13 cellular contexts compared by ENCODE assay signal in genomic region chr21:31351438-31351837, GRCh38. TPM values are rescaled to one million over a fixed set of nuclear protein-coding genes. Genes with fewer than 3 reads are reported as not detected.
DNase-seq lines count a peak whose midpoint lies in the region; ATAC-seq and TF ChIP-seq lines count a peak whose summit lies in the region.
"Had no signal": no experiment of that assay in that cellular context is flagged by ENCODE, and none has a peak within 500 bp of the region (broad histone marks: within the 10 kb centered on the region; RNA-seq: fewer than 3 reads in every experiment).

No MANE protein-coding gene starts in this region.

- intact Hi-C loops in HCT116 (cut with micrococcal nuclease) = loop anchor here (2.0 to 5.0 kb wide), 2 partner anchors 69 to 157 kb away; no protein-coding TSS in a partner anchor

- RAD21 ChIA-PET in HCT116 (lab: Charles Lee; ENCODE audit: low non-redundant PET in 1 of 2, low total read pairs in 2 of 2, uncharacterized antibody in 2 of 2, unreplicated experiment in 2 of 2) = no interaction called here

- no peaks in the 10 kb centered on the region for H3K36me3 Mint-ChIP-seq in immature natural killer cell

- peak overlapping the region; percentile 64 for H3K4me2 ChIP-seq in HCT116 (ENCODE audit: low read length)

- CTCF ChIA-PET in HCT116 (lab: Charles Lee) = no interaction called here

- H3K27me3 Mint-ChIP-seq in immature natural killer cell (ENCODE audit: low read depth in 3 of 3) = peaks cover 0 to 4% (median 3%) of the 10 kb centered on the region in 3 donors
- H3K27me3 Mint-ChIP-seq: naive thymus-derived CD8-positive, alpha-beta T cell had no signal

- peaks cover 0 to 3% (median 0%) of the 10 kb centered on the region in 6 donors for H3K9me3 Mint-ChIP-seq in immature natural killer cell

- H4K20me1 ChIP-seq in HCT116 (ENCODE audit: insufficient read depth) = no peaks in the 10 kb centered on the region

- POLR2A ChIA-PET in HCT116 (lab: Charles Lee) = no interaction called here

- H3K4me1 Mint-ChIP-seq in immature natural killer cell = peaks cover 28 to 41% of the 10 kb centered on the region in 2 donors

- H3K79me2 ChIP-seq in HCT116 (ENCODE audit: insufficient read depth, low read length) = peaks cover 5% of the 10 kb centered on the region; the same call in 1 of the 2 replicates

- DNase-seq in HCT116 (ENCODE audit: low read depth, low spot score) (no peak), RKO (ENCODE audit: low spot score) (peak; percentile 2), dermis blood vessel endothelial cell (peak; percentile 34), retinal pigment epithelial cell (ENCODE audit: low read depth) (peak; percentile 39), immature natural killer cell (no peak)
- DNase-seq: activated CD8-positive, alpha-beta memory T cell treated with anti-CD3 and anti-CD28 coated beads, Interleukin-2, amount 50 U/mL, for 48 hours; naive thymus-derived CD8-positive, alpha-beta T cell; NCI-H1417; NCI-H526; small intestine had no signal

- H3K4me1 ChIP-seq in HCT116 (ENCODE audit: control insufficient read depth in 1 of 2, insufficient read depth in 2 of 2, low read length in 2 of 2) = peaks cover 63 to 77% of the 10 kb centered on the region in 2 experiments

- no peak overlapping the region for H3K27ac Mint-ChIP-seq in immature natural killer cell
- H3K27ac Mint-ChIP-seq: brain had no signal

- no peaks in the 10 kb centered on the region for H3K9me2 ChIP-seq in HCT116 (ENCODE audit: insufficient read depth)

- ATAC-seq in HCT116 (peak; percentile 37), GM21447 (IDR thresholded peaks at IDR 0.05; ENCODE audit: unreplicated experiment) (no peak)
- ATAC-seq in activated CD4-positive, CD25-positive, alpha-beta regulatory T cell treated with anti-CD3 and anti-CD28 coated beads, Interleukin-2, amount 50 U/mL, for 24 hours = no peak
- ATAC-seq: naive thymus-derived CD8-positive, alpha-beta T cell had no signal

- no TSS peak for BruUV-seq in HCT116 (replicated peaks; lab: Mats Ljungman, UMichigan)

- H2AFZ ChIP-seq in HCT116 (ENCODE audit: low read depth, low read length, poor library complexity, severe bottlenecking) = no peak overlapping the region

- TF ChIP-seq CTCF in HCT116 (IDR thresholded peaks at IDR 0.05 in 2 of 3, conservative IDR thresholded peaks at IDR 0.05 in 1 of 3; ENCODE audit: borderline replicate concordance in 1 of 3, insufficient read depth in 1 of 3, low read depth in 2 of 3, low read length in 2 of 3) (no peak), retinal pigment epithelial cell (conservative IDR thresholded peaks at IDR 0.05; ENCODE audit: low read depth, low read length) (no peak)

- H3K9me3 ChIP-seq in HCT116 (ENCODE audit: control insufficient read depth in 1 of 2, insufficient read depth in 1 of 2, low read depth in 1 of 2, low read length in 2 of 2) = peaks cover 5 to 10% of the 10 kb centered on the region in 2 experiments; a peak in 1 of 4 replicates

- H3K9ac ChIP-seq in HCT116 (ENCODE audit: low read length) = peak overlapping the region; percentile 34

- H3K4me3 Mint-ChIP-seq in immature natural killer cell = no peak overlapping the region
- H3K4me3 Mint-ChIP-seq: brain had no signal

- H3K4me3 ChIP-seq in HCT116 (replicated peaks in 1 of 2; ENCODE audit: low read depth in 1 of 2, low read length in 2 of 2) (peak overlapping the region in 1 of 2 experiments; percentile 18; a peak in 2 of 4 replicates), retinal pigment epithelial cell (ENCODE audit: low read length) (no peak overlapping the region)

- TF ChIP-seq POLR2A in HCT116 (IDR thresholded peaks at IDR 0.05; ENCODE audit: borderline replicate concordance, extremely low read depth, insufficient read depth, insufficient read length) = no peak

- H3K27me3 ChIP-seq in HCT116 (ENCODE audit: insufficient read depth, low read length) = no peaks in the 10 kb centered on the region

- peak overlapping the region; percentile 79 for H3K27ac ChIP-seq in HCT116 (ENCODE audit: low read depth, low read length)

- H3K36me3 ChIP-seq in HCT116 (ENCODE audit: control insufficient read depth in 1 of 2, insufficient read depth in 2 of 2, low read length in 2 of 2) = no peaks in the 10 kb centered on the region

- no peak for TF ChIP-seq RAD21 in HCT116 (IDR thresholded peaks at IDR 0.05; ENCODE audit: low read depth)

TF ChIP-seq in HCT116, 20 proteins besides CTCF, POLR2A, EP300 and RAD21:
- TF ChIP-seq EGR1 (IDR thresholded peaks at IDR 0.05; ENCODE audit: low read depth) (no peak), ZNF274 (IDR thresholded peaks at IDR 0.05; ENCODE audit: low read depth, low read length) (no peak), POLR2AphosphoS5 (IDR thresholded peaks at IDR 0.05; ENCODE audit: low read depth, low read length) (peak; percentile 21; the same call in 1 of the 2 replicates), CBX3 (IDR thresholded peaks at IDR 0.05; ENCODE audit: low read depth) (no peak), TCF7L2 (IDR thresholded peaks at IDR 0.05; ENCODE audit: borderline replicate concordance, extremely low read depth, insufficient read depth, insufficient read length) (no peak), ELF1 (IDR thresholded peaks at IDR 0.05; ENCODE audit: borderline replicate concordance, low read depth) (no peak)

RNA-seq across cellular contexts. Expression of gene TIAM1, which starts 7.4 kb away (rescaled TPM):
- total RNA-seq in HCT116 (2021; ENCODE audit: unreplicated experiment) (47.8 TPM), dermis blood vessel endothelial cell (0.85 and 1.0 TPM in 2 replicates)
- polyA plus RNA-seq in HCT116 (2012) = 19.5 and 23.1 TPM in 2 replicates
- 10 to 100 TPM in 1 of 3 donors, 1 to 10 TPM in 2; 5.6 to 24.7 (median 9.1) TPM for polyA plus RNA-seq in immature natural killer cell

Comparison
In these comparisons a context has a peak if more than half of its experiments do, and no peak if none do; other contexts are left out.
1. DNase-seq: peak in RKO (single experiment), dermis blood vessel endothelial cell (single experiment) and retinal pigment epithelial cell (single experiment); none in HCT116 (single experiment) and immature natural killer cell (0 of 3).
2. RNA of gene TIAM1, which starts 7.4 kb away (total RNA-seq): 47.8 TPM in HCT116 (single experiment); 0.85 to 1.0 TPM in dermis blood vessel endothelial cell; every median in the first group is over 10 times any median in the second.